Comparison of ENCODE assay signal across 1 cellular context in genomic region chr4:108117473-108118182, GRCh38.
TF ChIP-seq lines count a peak whose summit lies in the region.

No MANE protein-coding gene starts in this region.

TF ChIP-seq in K562, 482 proteins besides CTCF, POLR2A, EP300 and RAD21 (continued from another document):
- TF ChIP-seq DACH1 (IDR thresholded peaks at IDR 0.05; ENCODE audit: partially characterized antibody) (peak; percentile 65), SRF (CRISPR knock-in tag; IDR thresholded peaks at IDR 0.05) (peak in 1 of 2 experiments; percentile 95; a peak in 3 of 4 replicates), FUS (optimal IDR thresholded peaks at IDR 0.05; ENCODE audit: low read depth, low read length) (no peak), TBP (optimal IDR thresholded peaks at IDR 0.05; ENCODE audit: low read depth, low read length) (no peak), ZNF79 (CRISPR knock-in tag; IDR thresholded peaks at IDR 0.05; ENCODE audit: low read depth) (no peak), ZNF3 (CRISPR knock-in tag; IDR thresholded peaks at IDR 0.05) (no peak), NBN (IDR thresholded peaks at IDR 0.05; ENCODE audit: low read depth) (no peak), HES1 (IDR thresholded peaks at IDR 0.05; ENCODE audit: low read depth) (no peak), ZC3H8 (IDR thresholded peaks at IDR 0.05) (no peak), CEBPG (CRISPR knock-in tag; IDR thresholded peaks at IDR 0.05) (no peak), CEBPG (tag; conservative IDR thresholded peaks at IDR 0.05 in 1 of 2, IDR thresholded peaks at IDR 0.05 in 1 of 2) (peak; percentile 30 to 72; a peak in 2 of 4 replicates), CREB3 (tag; conservative IDR thresholded peaks at IDR 0.05; ENCODE audit: low read depth) (no peak), ATF3 (IDR thresholded peaks at IDR 0.05) (peak; percentile 5; the same call in 1 of the 2 replicates), ATF3 (CRISPR knock-in tag; conservative IDR thresholded peaks at IDR 0.05) (no peak), RCOR1 (IDR thresholded peaks at IDR 0.05; ENCODE audit: borderline replicate concordance in 1 of 2, low read depth in 2 of 2, low read length in 2 of 2) (no peak), ESRRA (IDR thresholded peaks at IDR 0.05; ENCODE audit: borderline replicate concordance, low read depth) (peak; percentile 40; the same call in 1 of the 2 replicates), RBM25 (IDR thresholded peaks at IDR 0.05; ENCODE audit: low read depth, low read length, severe bottlenecking) (peak; percentile 78), HOXB6 (CRISPR knock-in tag; IDR thresholded peaks at IDR 0.05; ENCODE audit: borderline replicate concordance) (no peak), NR2F6 (CRISPR knock-in tag; IDR thresholded peaks at IDR 0.05) (no peak), SMARCE1 (IDR thresholded peaks at IDR 0.05) (no peak), ZNF512 (tag; IDR thresholded peaks at IDR 0.05) (no peak), MLLT1 (IDR thresholded peaks at IDR 0.05) (peak in 1 of 2 experiments; percentile 62; a peak in 1 of 4 replicates), KAT8 (IDR thresholded peaks at IDR 0.05; ENCODE audit: low read depth) (no peak), ZBTB7A (IDR thresholded peaks at IDR 0.05; ENCODE audit: borderline replicate concordance, control insufficient read depth, low read depth, low read length) (peak; percentile 50; the same call in 1 of the 2 replicates), POLR2AphosphoS2 (IDR thresholded peaks at IDR 0.05; ENCODE audit: low read length) (no peak), ZNF217 (CRISPR knock-in tag; IDR thresholded peaks at IDR 0.05) (no peak), NR1H2 (CRISPR knock-in tag; IDR thresholded peaks at IDR 0.05) (no peak), KDM1A (IDR thresholded peaks at IDR 0.05) (peak; percentile 66 to 79), E2F6 (IDR thresholded peaks at IDR 0.05; ENCODE audit: borderline replicate concordance in 1 of 2, extremely low read depth in 1 of 2, insufficient read depth in 1 of 2, insufficient read length in 1 of 2, low read depth in 1 of 2, low read length in 1 of 2, poor library complexity in 1 of 2, severe bottlenecking in 1 of 2) (no peak), ZBTB17 (CRISPR knock-in tag; IDR thresholded peaks at IDR 0.05) (peak; percentile 45; the same call in 1 of the 2 replicates), YBX1 (IDR thresholded peaks at IDR 0.05) (no peak), C11orf30 (IDR thresholded peaks at IDR 0.05; ENCODE audit: low read depth) (no peak), KDM4B (IDR thresholded peaks at IDR 0.05; ENCODE audit: borderline replicate concordance in 2 of 2, low read depth in 1 of 2) (no peak), HDAC2 (IDR thresholded peaks at IDR 0.05) (peak; percentile 64; the same call in 1 of the 2 replicates), MED1 (CRISPR knock-in tag; IDR thresholded peaks at IDR 0.05; ENCODE audit: borderline replicate concordance) (no peak), PRDM10 (IDR thresholded peaks at IDR 0.05; ENCODE audit: partially characterized antibody) (no peak), TOE1 (IDR thresholded peaks at IDR 0.05; ENCODE audit: borderline replicate concordance) (no peak), TOE1 (CRISPR knock-in tag; IDR thresholded peaks at IDR 0.05; ENCODE audit: borderline replicate concordance, low read depth) (no peak), NR2C2 (CRISPR knock-in tag; IDR thresholded peaks at IDR 0.05) (no peak), NR2C2 (tag; IDR thresholded peaks at IDR 0.05) (no peak)
